9 cellular contexts compared by ENCODE assay signal in genomic region chrX:41265615-41266014, GRCh38.
DNase-seq lines count a peak whose midpoint lies in the region; ATAC-seq and TF ChIP-seq lines count a peak whose summit lies in the region.
"Had no signal": no experiment of that assay in that cellular context is flagged by ENCODE, and none has a peak within 500 bp of the region (broad histone marks: within the 10 kb centered on the region; RNA-seq: fewer than 3 reads in every experiment).

No MANE protein-coding gene starts in this region.

- TF ChIP-seq CTCF in cardiac fibroblast (IDR thresholded peaks at IDR 0.05; ENCODE audit: low read depth, low read length): no peak

- no peak overlapping the region for H3K4me3 ChIP-seq in cardiac fibroblast (replicated peaks in 1 of 2; ENCODE audit: low read depth in 2 of 2, low read length in 2 of 2)
- H3K4me3 ChIP-seq: body of pancreas had no signal

- ATAC-seq in HG03095 (IDR thresholded peaks at IDR 0.05; ENCODE audit: unreplicated experiment) (no peak), HG02798 (IDR thresholded peaks at IDR 0.05; ENCODE audit: poor library complexity, unreplicated experiment) (no peak)
- ATAC-seq: body of pancreas had no signal

- DNase-seq in Daoy (ENCODE audit: low read depth) (peak; percentile 51), T-helper 9 cell (peak; percentile 8), cardiac fibroblast (ENCODE audit: low read depth in 2 of 2) (peak; percentile 31 to 63), renal cortical epithelial cell (ENCODE audit: low read depth) (peak; percentile 72), NCI-H2081 treated with DMSO at 0.1 percent for 48 hours (lab: John Stamatoyannopoulos, UW) (no peak), hepatic stellate cell (ENCODE audit: low spot score) (no peak)

Comparison
In these comparisons a context has a peak if more than half of its experiments do, and no peak if none do; other contexts are left out.
1. DNase-seq: peak in Daoy (single experiment), T-helper 9 cell (single experiment), cardiac fibroblast (2 of 2) and renal cortical epithelial cell (single experiment); none in NCI-H2081 treated with DMSO at 0.1 percent for 48 hours (single experiment) and hepatic stellate cell (single experiment).